ENCODE assay signal across 8 cellular contexts in the genomic region with DNA sequence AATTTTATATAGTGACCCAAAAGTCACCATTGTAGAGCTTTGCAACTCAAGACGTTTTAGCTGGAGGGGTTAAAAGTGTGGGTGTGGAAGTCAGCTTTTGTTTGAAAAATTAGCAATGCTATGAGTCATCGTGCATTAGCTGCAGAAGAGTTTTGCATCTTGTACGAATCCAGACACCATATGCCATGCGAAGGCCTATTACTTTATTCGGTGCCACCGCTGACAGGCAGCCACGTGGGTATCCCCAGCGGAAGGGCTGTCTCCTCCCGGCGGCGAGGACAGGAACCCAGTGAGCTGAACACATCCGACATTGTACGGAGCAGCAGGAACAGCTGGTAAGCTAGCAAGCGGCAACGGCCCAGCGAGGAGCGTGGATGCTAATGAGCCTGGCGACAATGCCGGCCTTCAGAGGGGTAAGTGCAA.
DNase-seq lines count a peak whose midpoint lies in the region; ATAC-seq and TF ChIP-seq lines count a peak whose summit lies in the region.

No MANE protein-coding gene starts in this region.

- peaks cover 41% of the 10 kb centered on the region for H3K36me3 Mint-ChIP-seq in activated CD4-positive, alpha-beta T cell treated with anti-CD3 and anti-CD28 coated beads, Interleukin-2, amount 10 ng/mL, durations not matched to agents 24 days and 14 days (ENCODE audit: low read depth)

- peak in 41 of 56 donors; percentile 9 to 62 (median 32) for TF ChIP-seq CTCF in dorsolateral prefrontal cortex (IDR thresholded peaks at IDR 0.05 in 54 of 56, conservative IDR thresholded peaks at IDR 0.05 in 2 of 56; ENCODE audit: low read depth in 1 of 56, partially characterized antibody in 56 of 56)

- DNase-seq in GM04504 (ENCODE audit: low read depth): peak; percentile 28
- peak; percentile 88 for DNase-seq in NCI-H1092 treated with DMSO at 0.1 percent for 48 hours (lab: John Stamatoyannopoulos, UW)
- DNase-seq in activated CD4-positive, alpha-beta T cell treated with anti-CD3 and anti-CD28 coated beads, Interleukin-2, amount 10 ng/mL, durations not matched to agents 24 days and 14 days: peak; percentile 86
- peak; percentile 66 to 98 (median 96) for DNase-seq in dorsolateral prefrontal cortex
- DNase-seq in medulla oblongata (ENCODE audit: extremely low spot score): peak; percentile 96
- DNase-seq in stimulated activated CD8-positive, alpha-beta memory T cell treated with anti-CD3 and anti-CD28 coated beads, Interleukin-4, amount 100 ng/mL, for 48 hours: peak; percentile 67
- no peak for DNase-seq in erythroblast (lab: John Stamatoyannopoulos, UW)

- H3K9me3 Mint-ChIP-seq in activated CD4-positive, alpha-beta T cell treated with anti-CD3 and anti-CD28 coated beads, Interleukin-2, amount 10 ng/mL, durations not matched to agents 24 days and 14 days: no peaks in the 10 kb centered on the region

- peak; percentile 91 for ATAC-seq in GM21825 (IDR thresholded peaks at IDR 0.05; ENCODE audit: unreplicated experiment)

- TF ChIP-seq POLR2A in erythroblast (IDR thresholded peaks at IDR 0.05; ENCODE audit: low read length): no peak

- H3K4me3 Mint-ChIP-seq in activated CD4-positive, alpha-beta T cell treated with anti-CD3 and anti-CD28 coated beads, Interleukin-2, amount 10 ng/mL, durations not matched to agents 24 days and 14 days: peak overlapping the region; percentile 81

- peaks cover 32% of the 10 kb centered on the region for H3K4me1 Mint-ChIP-seq in activated CD4-positive, alpha-beta T cell treated with anti-CD3 and anti-CD28 coated beads, Interleukin-2, amount 10 ng/mL, durations not matched to agents 24 days and 14 days

- H3K27me3 Mint-ChIP-seq in activated CD4-positive, alpha-beta T cell treated with anti-CD3 and anti-CD28 coated beads, Interleukin-2, amount 10 ng/mL, durations not matched to agents 24 days and 14 days: no peaks in the 10 kb centered on the region

- peak overlapping the region in 53 of 59 donors; percentile 2 to 55 (median 31) for H3K4me3 ChIP-seq in dorsolateral prefrontal cortex

- H3K27me3 ChIP-seq in dorsolateral prefrontal cortex: no peaks in the 10 kb centered on the region

- intact Hi-C loops in activated CD4-positive, alpha-beta T cell treated with anti-CD3 and anti-CD28 coated beads, Interleukin-2, amount 10 ng/mL, durations not matched to agents 24 days and 14 days (cut with micrococcal nuclease): loop anchor here (1.0 to 2.0 kb wide), 4 partner anchors 25 to 81 kb away; no protein-coding TSS in a partner anchor
- intact Hi-C loops in dorsolateral prefrontal cortex (cut with DNase I): loop anchor here (5.0 kb wide), 4 partner anchors 40 to 115 kb away; no protein-coding TSS in a partner anchor

- H3K27ac ChIP-seq in dorsolateral prefrontal cortex: peak overlapping the region in 58 of 59 donors; percentile 20 to 92 (median 82)

- H3K27ac Mint-ChIP-seq in activated CD4-positive, alpha-beta T cell treated with anti-CD3 and anti-CD28 coated beads, Interleukin-2, amount 10 ng/mL, durations not matched to agents 24 days and 14 days: peak overlapping the region; percentile 85

Comparison
In these comparisons a context has a peak if more than half of its experiments do, and no peak if none do; other contexts are left out.
1. DNase-seq: peak in GM04504 (single experiment), NCI-H1092 treated with DMSO at 0.1 percent for 48 hours (single experiment), activated CD4-positive, alpha-beta T cell treated with anti-CD3 and anti-CD28 coated beads, Interleukin-2, amount 10 ng/mL, durations not matched to agents 24 days and 14 days (single experiment), dorsolateral prefrontal cortex (10 of 10), medulla oblongata (single experiment) and stimulated activated CD8-positive, alpha-beta memory T cell treated with anti-CD3 and anti-CD28 coated beads, Interleukin-4, amount 100 ng/mL, for 48 hours (single experiment); none in erythroblast (0 of 2).